37 cellular contexts compared by ENCODE assay signal in genomic region chr20:24199493-24199892, GRCh38.
"Had no signal": no experiment of that assay in that cellular context is flagged by ENCODE, and none has a peak within 500 bp of the region (broad histone marks: within the 10 kb centered on the region; RNA-seq: fewer than 3 reads in every experiment).

No MANE protein-coding gene starts in this region.

- H3K4me3 ChIP-seq: PC-9 had no signal

- H3K4me2 ChIP-seq: PC-9 had no signal

- H3K4me1 Mint-ChIP-seq: activated CD4-positive, alpha-beta memory T cell treated with anti-CD3 and anti-CD28 coated beads, Interleukin-2, amount 10 ng/mL, durations not matched to agents 7 days and 5 days; activated CD8-positive, alpha-beta memory T cell treated with anti-CD3 and anti-CD28 coated beads, Interleukin-2, amount 10 ng/mL, durations not matched to agents 7 days and 5 days; activated naive CD4-positive, alpha-beta T cell treated with anti-CD3 and anti-CD28 coated beads, Interleukin-2, amount 10 ng/mL, durations not matched to agents 7 days and 5 days; activated naive CD8-positive, alpha-beta T cell treated with anti-CD3 and anti-CD28 coated beads, Interleukin-2, amount 50 U/mL, for 24 hours had no signal

- H3K27ac Mint-ChIP-seq: activated CD4-positive, alpha-beta memory T cell treated with anti-CD3 and anti-CD28 coated beads, Interleukin-2, amount 10 ng/mL, durations not matched to agents 7 days and 5 days; activated CD8-positive, alpha-beta memory T cell treated with anti-CD3 and anti-CD28 coated beads, Interleukin-2, amount 10 ng/mL, durations not matched to agents 7 days and 5 days; activated naive CD4-positive, alpha-beta T cell treated with anti-CD3 and anti-CD28 coated beads, Interleukin-2, amount 10 ng/mL, durations not matched to agents 7 days and 5 days; activated naive CD8-positive, alpha-beta T cell; activated naive CD8-positive, alpha-beta T cell treated with anti-CD3 and anti-CD28 coated beads, Interleukin-2, amount 50 U/mL, for 24 hours; brain had no signal

- H3K27ac ChIP-seq: PC-9, RWPE1, VCaP had no signal

- H3K4me3 Mint-ChIP-seq: activated CD4-positive, alpha-beta memory T cell treated with anti-CD3 and anti-CD28 coated beads, Interleukin-2, amount 10 ng/mL, durations not matched to agents 7 days and 5 days; activated CD8-positive, alpha-beta memory T cell treated with anti-CD3 and anti-CD28 coated beads, Interleukin-2, amount 10 ng/mL, durations not matched to agents 7 days and 5 days; activated naive CD4-positive, alpha-beta T cell treated with anti-CD3 and anti-CD28 coated beads, Interleukin-2, amount 10 ng/mL, durations not matched to agents 7 days and 5 days; activated naive CD8-positive, alpha-beta T cell; activated naive CD8-positive, alpha-beta T cell treated with anti-CD3 and anti-CD28 coated beads, Interleukin-2, amount 50 U/mL, for 24 hours; brain had no signal

- DNase-seq: activated CD4-positive, alpha-beta memory T cell treated with anti-CD3 and anti-CD28 coated beads, Interleukin-2, amount 10 ng/mL, durations not matched to agents 7 days and 5 days; activated CD4-positive, alpha-beta T cell treated with anti-CD3 and anti-CD28 coated beads for 1 hour; activated CD4-positive, alpha-beta T cell treated with anti-CD3 and anti-CD28 coated beads for 48 hours; activated CD4-positive, CD25-positive, alpha-beta regulatory T cell; activated CD8-positive, alpha-beta memory T cell treated with anti-CD3 and anti-CD28 coated beads for 24 hours; activated CD8-positive, alpha-beta memory T cell treated with anti-CD3 and anti-CD28 coated beads, Interleukin-2, amount 10 ng/mL, durations not matched to agents 7 days and 5 days; activated CD8-positive, alpha-beta memory T cell treated with anti-CD3 and anti-CD28 coated beads, Interleukin-2, amount 50 U/mL, for 48 hours; activated effector memory CD4-positive, alpha-beta T cell treated with Interleukin-2 at 50 U/mL for 16 hours; activated naive CD4-positive, alpha-beta T cell treated with anti-CD3 and anti-CD28 coated beads, Interleukin-2, amount 10 ng/mL, durations not matched to agents 7 days and 5 days; activated naive CD8-positive, alpha-beta T cell treated with anti-CD3 and anti-CD28 coated beads, Interleukin-2, amount 50 U/mL, for 24 hours; activated T-cell treated with anti-CD3 and anti-CD28 coated beads, Interleukin-2, amount 50 U/mL, for 48 hours; anterior cingulate cortex; caudate nucleus; cerebellar nuclear complex; MM.1S; MV-4-11; NCI-H1092; NCI-H1436 treated with DMSO at 0.1 percent for 48 hours; NCI-H1694 treated with DMSO at 0.1 percent for 48 hours; NCI-H2029; NCI-H2227 treated with DMSO at 0.1 percent for 48 hours; NCI-H446 treated with DMSO at 0.1 percent for 48 hours; NCI-H524; NCI-H69; PC-9; SIG-M5; T-helper 1 cell; T-helper 2 cell; T-helper 9 cell had no signal

- ATAC-seq: activated CD8-positive, alpha-beta memory T cell treated with anti-CD3 and anti-CD28 coated beads, Interleukin-2, amount 10 ng/mL, durations not matched to agents 7 days and 5 days; activated naive CD8-positive, alpha-beta T cell treated with anti-CD3 and anti-CD28 coated beads, Interleukin-2, amount 50 U/mL, for 24 hours; Right ventricle myocardium inferior; SK-N-SH treated with all-trans-retinoic acid at 6 μM for 48 hours had no signal

- H3K36me3 Mint-ChIP-seq: activated CD8-positive, alpha-beta memory T cell treated with anti-CD3 and anti-CD28 coated beads, Interleukin-2, amount 10 ng/mL, durations not matched to agents 7 days and 5 days; activated naive CD4-positive, alpha-beta T cell treated with anti-CD3 and anti-CD28 coated beads, Interleukin-2, amount 10 ng/mL, durations not matched to agents 7 days and 5 days; activated naive CD8-positive, alpha-beta T cell; brain had no signal

- H3K27me3 Mint-ChIP-seq: activated CD4-positive, alpha-beta memory T cell treated with anti-CD3 and anti-CD28 coated beads, Interleukin-2, amount 10 ng/mL, durations not matched to agents 7 days and 5 days; activated naive CD8-positive, alpha-beta T cell; activated naive CD8-positive, alpha-beta T cell treated with anti-CD3 and anti-CD28 coated beads, Interleukin-2, amount 50 U/mL, for 24 hours had no signal

- H3K9me3 Mint-ChIP-seq: activated CD4-positive, alpha-beta memory T cell treated with anti-CD3 and anti-CD28 coated beads, Interleukin-2, amount 10 ng/mL, durations not matched to agents 7 days and 5 days; activated naive CD4-positive, alpha-beta T cell treated with anti-CD3 and anti-CD28 coated beads, Interleukin-2, amount 10 ng/mL, durations not matched to agents 7 days and 5 days; activated naive CD8-positive, alpha-beta T cell treated with anti-CD3 and anti-CD28 coated beads, Interleukin-2, amount 50 U/mL, for 24 hours; brain had no signal

- H2AFZ ChIP-seq: PC-9 had no signal

- FAIRE-seq: bronchial epithelial cell, RCC 7860 had no signal
